ENCODE assay signal across 27 cellular contexts in the genomic region with DNA sequence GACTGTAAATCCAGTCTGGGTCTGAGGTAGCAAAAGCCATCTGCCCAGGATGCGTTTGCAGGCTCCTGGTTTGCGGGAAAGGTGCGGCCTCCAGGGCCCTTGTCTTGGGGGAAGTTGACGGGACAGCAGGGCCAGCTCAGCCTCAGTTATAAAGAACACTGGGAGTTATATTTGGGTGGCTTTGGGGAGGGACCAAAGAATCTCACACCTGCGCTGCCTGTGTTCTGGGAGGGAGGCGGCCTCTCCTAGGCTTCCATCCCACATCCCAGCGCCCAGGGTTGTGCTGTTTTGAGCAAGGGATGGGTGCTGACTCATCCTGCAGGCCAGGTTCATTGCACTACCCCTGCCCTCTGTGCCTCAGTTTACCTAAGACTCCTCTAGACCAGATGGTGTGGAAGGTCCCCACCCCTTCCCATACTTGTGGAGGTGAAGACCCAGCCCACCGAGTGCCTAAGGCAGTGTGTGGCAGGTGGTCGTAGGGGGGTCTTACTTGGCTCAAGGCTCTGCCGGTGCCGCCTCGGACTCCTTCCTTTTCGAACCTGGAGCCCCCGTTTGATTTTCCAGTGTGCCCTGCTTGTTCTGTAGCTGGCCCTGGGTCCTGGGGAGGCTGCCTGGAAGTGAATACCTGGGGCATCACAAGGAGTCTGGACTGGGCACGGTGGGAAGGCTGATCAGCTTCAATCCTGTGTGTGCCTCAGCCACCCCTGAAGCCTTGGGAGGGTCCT.
"Had no signal": no experiment of that assay in that cellular context is flagged by ENCODE, and none has a peak within 500 bp of the region (broad histone marks: within the 10 kb centered on the region; RNA-seq: fewer than 3 reads in every experiment).

No MANE protein-coding gene starts in this region.

- H3K9ac ChIP-seq: KMS-11 had no signal

- DNase-seq: activated CD4-positive, alpha-beta T cell treated with anti-CD3 and anti-CD28 coated beads, Interleukin-2, amount 10 ng/mL, durations not matched to agents 24 days and 14 days; activated CD4-positive, alpha-beta T cell treated with anti-CD3 and anti-CD28 coated beads, Interleukin-2, amount 50 U/mL, for 4 hours; activated CD8-positive, alpha-beta T cell treated with anti-CD3 and anti-CD28 coated beads for 36 hours; activated effector memory CD4-positive, alpha-beta T cell treated with anti-CD3 and anti-CD28 coated beads, Interleukin-2, amount 50 U/mL, for 16 hours; activated naive CD4-positive, alpha-beta T cell; activated T-cell treated with anti-CD3 and anti-CD28 coated beads, Interleukin-2, amount 50 U/mL, for 1 hour; activated T-cell treated with anti-CD3 and anti-CD28 coated beads, Interleukin-2, amount 50 U/mL, for 72 hours; adrenal gland; caudate nucleus; cerebellar nuclear complex; MM.1S; NCI-H1105; NCI-H1417 treated with DMSO at 0.1 percent for 48 hours; NCI-H187 treated with DMSO at 0.1 percent for 48 hours; NCI-H2081 treated with DMSO at 0.1 percent for 48 hours; NCI-H226; NCI-H524 treated with DMSO at 0.1 percent for 48 hours; NCI-H748 treated with DMSO at 0.1 percent for 48 hours; NK-92 treated with Interleukin-12 subunit alpha and Interleukin-12 subunit beta, amount 100 ng/mL, for 24 hours; PC-3; Peyer's patch; RPMI8226; SW 1271; T-helper 1 cell; T-helper 2 cell; T1000 had no signal

- H3K4me3 ChIP-seq: adrenal gland, Peyer's patch had no signal

- H3K27me3 ChIP-seq: adrenal gland, Peyer's patch had no signal

- H3K27ac ChIP-seq: adrenal gland, KMS-11, Peyer's patch had no signal

- H3K4me1 ChIP-seq: adrenal gland, Peyer's patch had no signal

- H3K4me2 ChIP-seq: KMS-11 had no signal

- H3K36me3 ChIP-seq: Peyer's patch had no signal

- H3K9me3 ChIP-seq: adrenal gland, Peyer's patch had no signal
